ENCODE assay signal across 22 cellular contexts in the genomic region with DNA sequence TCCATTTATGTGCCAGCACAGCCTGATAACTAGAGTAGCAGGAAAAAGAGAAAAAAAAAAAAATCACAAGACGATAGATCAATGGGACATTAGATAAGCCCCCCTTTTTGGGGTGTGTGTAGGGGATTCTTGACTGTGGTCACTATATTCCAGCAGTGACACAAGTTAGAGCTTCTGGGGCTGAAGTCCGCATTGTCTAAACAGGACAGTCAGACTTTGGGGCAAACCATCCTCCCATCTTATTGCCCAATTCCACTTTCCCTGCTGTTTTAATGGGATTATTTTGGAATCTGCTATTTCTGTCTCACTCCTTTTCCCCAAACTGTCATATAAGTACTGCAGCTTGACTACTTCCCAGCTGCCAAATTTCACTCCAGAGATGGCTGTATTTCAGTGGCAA.
"Had no signal": no experiment of that assay in that cellular context is flagged by ENCODE, and none has a peak within 500 bp of the region (broad histone marks: within the 10 kb centered on the region; RNA-seq: fewer than 3 reads in every experiment).

No MANE protein-coding gene starts in this region.

- H3K9me3 ChIP-seq: colonic mucosa, right atrium auricular region, thyroid gland, upper lobe of left lung, uterus had no signal

- H3K4me1 ChIP-seq: colonic mucosa, thyroid gland, uterus had no signal

- H3K36me3 ChIP-seq: colonic mucosa, right atrium auricular region, thyroid gland, uterus had no signal

- H3K4me2 ChIP-seq: hepatocyte, smooth muscle cell had no signal

- DNase-seq: cerebellar nuclear complex; colonic mucosa; dermis blood vessel endothelial cell; effector CD4-positive, alpha-beta T cell; endodermal cell; erythroblast; foreskin melanocyte; head of caudate nucleus; kidney; left cardiac atrium; left ventricle myocardium superior; natural killer cell; posterior cingulate gyrus; stimulated activated CD4-positive, alpha-beta T cell treated with anti-CD3 and anti-CD28 coated beads, Interleukin-2, amount 100 ng/mL, for 48 hours; stimulated activated CD8-positive, alpha-beta memory T cell treated with anti-CD3 and anti-CD28 coated beads, Interleukin-4, amount 100 ng/mL, for 48 hours; thyroid gland; upper lobe of left lung; uterus had no signal

- H3K27me3 ChIP-seq: colonic mucosa, hepatocyte, right atrium auricular region, thyroid gland, upper lobe of left lung, uterus had no signal

- ATAC-seq: left ventricle myocardium superior; natural killer cell; stimulated activated effector memory CD8-positive, alpha-beta T cell treated with anti-CD3 and anti-CD28 coated beads, Interleukin-12 subunit alpha, Interleukin-12 subunit beta, amount 100 ng/mL, for 72 hours had no signal

- H3K79me2 ChIP-seq: hepatocyte had no signal

- H2AFZ ChIP-seq: hepatocyte had no signal

- H3K4me3 ChIP-seq: colonic mucosa, hepatocyte, right atrium auricular region, smooth muscle cell, thyroid gland, upper lobe of left lung, uterus had no signal

- H3K27ac ChIP-seq: colonic mucosa, hepatocyte, right atrium auricular region, thyroid gland, upper lobe of left lung, uterus had no signal
